9 cellular contexts compared by ENCODE assay signal in genomic region chr1:202959276-202959620, GRCh38. TPM values are rescaled to one million over a fixed set of nuclear protein-coding genes. Genes with fewer than 3 reads are reported as not detected.
DNase-seq lines count a peak whose midpoint lies in the region; ATAC-seq, FAIRE-seq and TF ChIP-seq lines count a peak whose summit lies in the region.
"Had no signal": no experiment of that assay in that cellular context is flagged by ENCODE, and none has a peak within 500 bp of the region (broad histone marks: within the 10 kb centered on the region; RNA-seq: fewer than 3 reads in every experiment).

No MANE protein-coding gene starts in this region.

- H3K36me3 Mint-ChIP-seq in activated CD4-positive, alpha-beta memory T cell treated with anti-CD3 and anti-CD28 coated beads for 36 hours: peaks cover 7% of the 10 kb centered on the region
- H3K36me3 Mint-ChIP-seq in activated CD4-positive, alpha-beta memory T cell treated with anti-CD3 and anti-CD28 coated beads, Interleukin-2, amount 10 ng/mL, durations not matched to agents 7 days and 5 days (ENCODE audit: low read depth): peaks cover 15% of the 10 kb centered on the region
- H3K36me3 Mint-ChIP-seq in effector memory CD8-positive, alpha-beta T cell (ENCODE audit: insufficient read depth): peaks cover 7% of the 10 kb centered on the region
- H3K36me3 Mint-ChIP-seq in activated naive CD4-positive, alpha-beta T cell treated with anti-CD3 and anti-CD28 coated beads for 36 hours (ENCODE audit: low read depth): peaks cover 7% of the 10 kb centered on the region

- peak overlapping the region; percentile 76 for H3K4me3 Mint-ChIP-seq in activated CD4-positive, alpha-beta memory T cell treated with anti-CD3 and anti-CD28 coated beads for 36 hours
- H3K4me3 Mint-ChIP-seq in activated CD4-positive, alpha-beta memory T cell treated with anti-CD3 and anti-CD28 coated beads, Interleukin-2, amount 10 ng/mL, durations not matched to agents 7 days and 5 days: no peak overlapping the region
- H3K4me3 Mint-ChIP-seq in effector memory CD8-positive, alpha-beta T cell: peak overlapping the region; percentile 84 to 86
- no peak overlapping the region for H3K4me3 Mint-ChIP-seq in activated naive CD4-positive, alpha-beta T cell treated with anti-CD3 and anti-CD28 coated beads for 36 hours

- WGBS in smooth muscle cell (ENCODE audit: low lambda C conversion rate): 18% methylated on average over 1 of the region's 1 CpG

- POLR2A ChIA-PET in activated CD4-positive, alpha-beta memory T cell treated with anti-CD3 and anti-CD28 coated beads for 36 hours (lab: Charles Lee): no interaction called here
- POLR2A ChIA-PET in activated CD4-positive, alpha-beta memory T cell treated with anti-CD3 and anti-CD28 coated beads, Interleukin-2, amount 10 ng/mL, durations not matched to agents 7 days and 5 days (lab: Charles Lee): interaction anchor here (3.1 kb wide), 1 partner anchor 8 kb away, joined by 9 read pairs; the partner anchor contains the start of gene CYB5R1

- no peak for ATAC-seq in effector memory CD8-positive, alpha-beta T cell (replicated peaks)
- ATAC-seq in HG03280 (IDR thresholded peaks at IDR 0.05; ENCODE audit: unreplicated experiment): no peak

- peaks cover 38% of the 10 kb centered on the region for H3K79me2 ChIP-seq in smooth muscle cell (ENCODE audit: low read depth)

- no peaks in the 10 kb centered on the region for H3K27me3 Mint-ChIP-seq in activated CD4-positive, alpha-beta memory T cell treated with anti-CD3 and anti-CD28 coated beads for 36 hours
- H3K27me3 Mint-ChIP-seq in activated CD4-positive, alpha-beta memory T cell treated with anti-CD3 and anti-CD28 coated beads, Interleukin-2, amount 10 ng/mL, durations not matched to agents 7 days and 5 days: no peaks in the 10 kb centered on the region
- H3K27me3 Mint-ChIP-seq in effector memory CD8-positive, alpha-beta T cell: no peaks in the 10 kb centered on the region
- H3K27me3 Mint-ChIP-seq in activated naive CD4-positive, alpha-beta T cell treated with anti-CD3 and anti-CD28 coated beads for 36 hours (ENCODE audit: low read depth): no peaks in the 10 kb centered on the region

- peaks cover 13% of the 10 kb centered on the region for H3K4me1 ChIP-seq in smooth muscle cell (ENCODE audit: low read depth)

- peaks cover 37% of the 10 kb centered on the region for H3K4me1 Mint-ChIP-seq in activated CD4-positive, alpha-beta memory T cell treated with anti-CD3 and anti-CD28 coated beads for 36 hours (ENCODE audit: low read depth)
- H3K4me1 Mint-ChIP-seq in activated CD4-positive, alpha-beta memory T cell treated with anti-CD3 and anti-CD28 coated beads, Interleukin-2, amount 10 ng/mL, durations not matched to agents 7 days and 5 days: peaks cover 36% of the 10 kb centered on the region
- H3K4me1 Mint-ChIP-seq in effector memory CD8-positive, alpha-beta T cell (ENCODE audit: low read depth in 2 of 2): peaks cover 12 to 32% of the 10 kb centered on the region in 2 donors
- peaks cover 36% of the 10 kb centered on the region for H3K4me1 Mint-ChIP-seq in activated naive CD4-positive, alpha-beta T cell treated with anti-CD3 and anti-CD28 coated beads for 36 hours (ENCODE audit: low read depth)

- H3K4me3 ChIP-seq in smooth muscle cell: no peak overlapping the region

- H3F3A ChIP-seq in smooth muscle cell (ENCODE audit: low read depth): no peaks in the 10 kb centered on the region

- H2AFZ ChIP-seq in smooth muscle cell (ENCODE audit: low read depth): no peak overlapping the region

- H3K27me3 ChIP-seq in smooth muscle cell (ENCODE audit: low read depth): no peaks in the 10 kb centered on the region
- H3K27me3 ChIP-seq: BLaER1 had no signal

- no peak for FAIRE-seq in GM19239 (lab: Jason Lieb, UNC)

- H3K27ac Mint-ChIP-seq in activated CD4-positive, alpha-beta memory T cell treated with anti-CD3 and anti-CD28 coated beads for 36 hours: no peak overlapping the region
- H3K27ac Mint-ChIP-seq in activated CD4-positive, alpha-beta memory T cell treated with anti-CD3 and anti-CD28 coated beads, Interleukin-2, amount 10 ng/mL, durations not matched to agents 7 days and 5 days: no peak overlapping the region
- H3K27ac Mint-ChIP-seq in effector memory CD8-positive, alpha-beta T cell: peak overlapping the region in 1 of 2 donors; percentile 88
- no peak overlapping the region for H3K27ac Mint-ChIP-seq in activated naive CD4-positive, alpha-beta T cell treated with anti-CD3 and anti-CD28 coated beads for 36 hours

- H3K27ac ChIP-seq in smooth muscle cell (ENCODE audit: low read depth): peak overlapping the region; percentile 69

- peaks cover 33% of the 10 kb centered on the region for H4K20me1 ChIP-seq in smooth muscle cell (ENCODE audit: low read depth)

- H3K9ac ChIP-seq in smooth muscle cell (ENCODE audit: low read depth): no peak overlapping the region

- no peaks in the 10 kb centered on the region for H3K36me3 ChIP-seq in smooth muscle cell (ENCODE audit: low read depth)

- no peak for DNase-seq in activated CD4-positive, alpha-beta memory T cell treated with anti-CD3 and anti-CD28 coated beads for 36 hours
- DNase-seq in activated CD4-positive, alpha-beta memory T cell treated with anti-CD3 and anti-CD28 coated beads, Interleukin-2, amount 10 ng/mL, durations not matched to agents 7 days and 5 days: no peak
- DNase-seq in NCI-H2196 treated with DMSO at 0.1 percent for 48 hours (lab: John Stamatoyannopoulos, UW; ENCODE audit: unreplicated experiment): peak; percentile 30
- DNase-seq in effector memory CD8-positive, alpha-beta T cell: no peak
- no peak for DNase-seq in smooth muscle cell (lab: John Stamatoyannopoulos, UW; ENCODE audit: unreplicated experiment)
- DNase-seq in GM19239 (ENCODE audit: insufficient read length, low spot score): no peak
- DNase-seq in activated naive CD4-positive, alpha-beta T cell treated with anti-CD3 and anti-CD28 coated beads for 36 hours: no peak

- CTCF ChIA-PET in activated CD4-positive, alpha-beta memory T cell treated with anti-CD3 and anti-CD28 coated beads for 36 hours (lab: Charles Lee): interaction anchor here (0.9 kb wide), 1 partner anchor 32 kb away, joined by 3 read pairs; the partner anchor contains the start of gene KLHL12
- CTCF ChIA-PET in activated CD4-positive, alpha-beta memory T cell treated with anti-CD3 and anti-CD28 coated beads, Interleukin-2, amount 10 ng/mL, durations not matched to agents 7 days and 5 days (lab: Charles Lee): no interaction called here
- CTCF ChIA-PET in activated naive CD4-positive, alpha-beta T cell treated with anti-CD3 and anti-CD28 coated beads for 36 hours (lab: Charles Lee): interaction anchor here (1.9 kb wide), 1 partner anchor 42 kb away, joined by 4 read pairs; no protein-coding TSS in a partner anchor

- H3K9me3 Mint-ChIP-seq in activated CD4-positive, alpha-beta memory T cell treated with anti-CD3 and anti-CD28 coated beads for 36 hours: no peaks in the 10 kb centered on the region
- H3K9me3 Mint-ChIP-seq in activated CD4-positive, alpha-beta memory T cell treated with anti-CD3 and anti-CD28 coated beads, Interleukin-2, amount 10 ng/mL, durations not matched to agents 7 days and 5 days: no peaks in the 10 kb centered on the region
- no peaks in the 10 kb centered on the region for H3K9me3 Mint-ChIP-seq in effector memory CD8-positive, alpha-beta T cell
- H3K9me3 Mint-ChIP-seq in activated naive CD4-positive, alpha-beta T cell treated with anti-CD3 and anti-CD28 coated beads for 36 hours: no peaks in the 10 kb centered on the region

- no peaks in the 10 kb centered on the region for H3K9me3 ChIP-seq in smooth muscle cell (replicated peaks; ENCODE audit: low read depth)
- H3K9me3 ChIP-seq: BLaER1 had no signal

- intact Hi-C loops in activated CD4-positive, alpha-beta memory T cell treated with anti-CD3 and anti-CD28 coated beads for 36 hours (cut with micrococcal nuclease): loop anchor here (1.0 to 5.0 kb wide), 3 partner anchors 10 to 693 kb away; partner anchors contain the start of gene KLHL12
- intact Hi-C loops in activated naive CD4-positive, alpha-beta T cell treated with anti-CD3 and anti-CD28 coated beads for 36 hours (cut with micrococcal nuclease): loop anchor here (5.0 kb wide), 1 partner anchor 348 kb away; the partner anchor contains the start of gene BTG2

- no peak for TF ChIP-seq CTCF in smooth muscle cell (IDR thresholded peaks at IDR 0.05; ENCODE audit: borderline replicate concordance, insufficient read depth, poor library complexity, severe bottlenecking)

- H3K4me2 ChIP-seq in smooth muscle cell: no peak overlapping the region

RNA-seq across cellular contexts. Expression of gene ADIPOR1, which starts 1.1 kb away (rescaled TPM):
- 10 to 100 TPM; 75.2 to 76.6 TPM for total RNA-seq in activated CD4-positive, alpha-beta memory T cell treated with anti-CD3 and anti-CD28 coated beads for 36 hours
- 10 to 100 TPM; 72.6 to 78.1 TPM for total RNA-seq in activated CD4-positive, alpha-beta memory T cell treated with anti-CD3 and anti-CD28 coated beads, Interleukin-2, amount 10 ng/mL, durations not matched to agents 7 days and 5 days
- total RNA-seq in smooth muscle cell: 132 TPM in 2 replicates
- polyA plus RNA-seq in smooth muscle cell: 146 and 150 TPM in 2 replicates
- 10 to 100 TPM; 75.5 to 77.0 TPM for total RNA-seq in activated naive CD4-positive, alpha-beta T cell treated with anti-CD3 and anti-CD28 coated beads for 36 hours

RNA-seq across cellular contexts. Expression of gene CYB5R1, which starts 7.8 kb away (rescaled TPM):
- 10 to 100 TPM; 15.4 to 17.7 TPM for total RNA-seq in activated CD4-positive, alpha-beta memory T cell treated with anti-CD3 and anti-CD28 coated beads for 36 hours
- total RNA-seq in activated CD4-positive, alpha-beta memory T cell treated with anti-CD3 and anti-CD28 coated beads, Interleukin-2, amount 10 ng/mL, durations not matched to agents 7 days and 5 days: 10 to 100 TPM; 19.2 to 20.2 TPM
- 35.1 and 37.5 TPM in 2 replicates for total RNA-seq in smooth muscle cell
- 34.7 and 59.8 TPM in 2 replicates for polyA plus RNA-seq in smooth muscle cell
- 10 to 100 TPM; 13.5 to 14.1 TPM for total RNA-seq in activated naive CD4-positive, alpha-beta T cell treated with anti-CD3 and anti-CD28 coated beads for 36 hours

RNA-seq across cellular contexts. Expression of gene KLHL12, which starts 32.2 kb away (rescaled TPM):
- total RNA-seq in activated CD4-positive, alpha-beta memory T cell treated with anti-CD3 and anti-CD28 coated beads for 36 hours: 10 to 100 TPM; 35.5 to 38.3 TPM
- 10 to 100 TPM; 27.1 to 28.9 TPM for total RNA-seq in activated CD4-positive, alpha-beta memory T cell treated with anti-CD3 and anti-CD28 coated beads, Interleukin-2, amount 10 ng/mL, durations not matched to agents 7 days and 5 days
- total RNA-seq in smooth muscle cell: 22.7 and 25.4 TPM in 2 replicates
- polyA plus RNA-seq in smooth muscle cell: 19.0 and 19.5 TPM in 2 replicates
- total RNA-seq in activated naive CD4-positive, alpha-beta T cell treated with anti-CD3 and anti-CD28 coated beads for 36 hours: 10 to 100 TPM; 42.5 to 42.6 TPM

RNA-seq across cellular contexts. Expression of gene TMEM183A, which starts 47.9 kb away (rescaled TPM):
- 10 to 100 TPM; 68.1 to 76.5 TPM for total RNA-seq in activated CD4-positive, alpha-beta memory T cell treated with anti-CD3 and anti-CD28 coated beads for 36 hours
- 10 to 100 TPM; 69.1 to 72.6 TPM for total RNA-seq in activated CD4-positive, alpha-beta memory T cell treated with anti-CD3 and anti-CD28 coated beads, Interleukin-2, amount 10 ng/mL, durations not matched to agents 7 days and 5 days
- total RNA-seq in smooth muscle cell: 55.0 and 68.6 TPM in 2 replicates
- polyA plus RNA-seq in smooth muscle cell: 54.9 and 60.4 TPM in 2 replicates
- 10 to 100 TPM; 80.3 to 90.6 TPM for total RNA-seq in activated naive CD4-positive, alpha-beta T cell treated with anti-CD3 and anti-CD28 coated beads for 36 hours

Comparison
In these comparisons a context has a peak if more than half of its experiments do, and no peak if none do; other contexts are left out.
1. H3K4me3 Mint-ChIP-seq: peak in activated CD4-positive, alpha-beta memory T cell treated with anti-CD3 and anti-CD28 coated beads for 36 hours (single experiment) and effector memory CD8-positive, alpha-beta T cell (2 of 2); none in activated CD4-positive, alpha-beta memory T cell treated with anti-CD3 and anti-CD28 coated beads, Interleukin-2, amount 10 ng/mL, durations not matched to agents 7 days and 5 days (single experiment) and activated naive CD4-positive, alpha-beta T cell treated with anti-CD3 and anti-CD28 coated beads for 36 hours (single experiment).